ENCODE assay signal across 8 cellular contexts in genomic region chr11:126716456-126717083, GRCh38.
DNase-seq lines count a peak whose midpoint lies in the region; ATAC-seq and TF ChIP-seq lines count a peak whose summit lies in the region.

No MANE protein-coding gene starts in this region.

- no peaks in the 10 kb centered on the region for H4K20me1 ChIP-seq in neural progenitor cell (ENCODE audit: low read depth)

- peaks cover 19% of the 10 kb centered on the region for H3K27me3 Mint-ChIP-seq in activated CD4-positive, alpha-beta T cell treated with anti-CD3 and anti-CD28 coated beads for 36 hours
- H3K27me3 Mint-ChIP-seq in endothelial cell (ENCODE audit: unreplicated experiment) (no peaks in the 10 kb centered on the region), neural progenitor cell (ENCODE audit: insufficient read depth, low read depth) (peaks cover 15% of the 10 kb centered on the region)

- H3K4me3 Mint-ChIP-seq in activated CD4-positive, alpha-beta T cell treated with anti-CD3 and anti-CD28 coated beads for 36 hours = no peak overlapping the region
- H3K4me3 Mint-ChIP-seq in endothelial cell (ENCODE audit: unreplicated experiment) (no peak overlapping the region), neural progenitor cell (no peak overlapping the region)

- H3K9me3 Mint-ChIP-seq in activated CD4-positive, alpha-beta T cell treated with anti-CD3 and anti-CD28 coated beads for 36 hours (ENCODE audit: low read depth) = no peaks in the 10 kb centered on the region
- H3K9me3 Mint-ChIP-seq in endothelial cell (ENCODE audit: unreplicated experiment) (no peaks in the 10 kb centered on the region), neural progenitor cell (no peaks in the 10 kb centered on the region)

- H3K9me3 ChIP-seq in neural progenitor cell (ENCODE audit: low read depth) = no peaks in the 10 kb centered on the region

- H3K4me3 ChIP-seq in HL-60 (replicated peaks; ENCODE audit: insufficient read depth, low read length) = no peak overlapping the region
- H3K4me3 ChIP-seq in neural progenitor cell = no peak overlapping the region

- intact Hi-C loops in activated CD4-positive, alpha-beta T cell treated with anti-CD3 and anti-CD28 coated beads for 36 hours (cut with DNase I, micrococcal nuclease) = loop anchor here (1.0 to 10.0 kb wide), 4 partner anchors 272 to 629 kb away; no protein-coding TSS in a partner anchor

- no peak overlapping the region for H2AFZ ChIP-seq in neural progenitor cell (replicated peaks)

- H3K36me3 Mint-ChIP-seq in activated CD4-positive, alpha-beta T cell treated with anti-CD3 and anti-CD28 coated beads for 36 hours (ENCODE audit: low read depth) = no peaks in the 10 kb centered on the region
- no peaks in the 10 kb centered on the region for H3K36me3 Mint-ChIP-seq in endothelial cell (ENCODE audit: low read depth, unreplicated experiment)
- H3K36me3 Mint-ChIP-seq in neural progenitor cell = no peaks in the 10 kb centered on the region

- peak; percentile 36 for ATAC-seq in activated CD4-positive, alpha-beta T cell treated with anti-CD3 and anti-CD28 coated beads for 36 hours

- peaks cover 8% of the 10 kb centered on the region for H3K27me3 ChIP-seq in HL-60 (ENCODE audit: insufficient read depth, poor library complexity, severe bottlenecking)
- H3K27me3 ChIP-seq in neural progenitor cell = no peaks in the 10 kb centered on the region

- no peaks in the 10 kb centered on the region for H3F3A ChIP-seq in neural progenitor cell (ENCODE audit: low read depth)

- no peak overlapping the region for H3K9ac ChIP-seq in neural progenitor cell

- CTCF ChIA-PET in activated CD4-positive, alpha-beta T cell treated with anti-CD3 and anti-CD28 coated beads for 36 hours (lab: Charles Lee) = interaction anchor here (0.8 to 2.6 kb wide), 6 partner anchors 10 to 278 kb away, joined by 3 to 26 read pairs (median 4); no protein-coding TSS in a partner anchor

- no peak overlapping the region for H3K27ac Mint-ChIP-seq in activated CD4-positive, alpha-beta T cell treated with anti-CD3 and anti-CD28 coated beads for 36 hours
- no peak overlapping the region for H3K27ac Mint-ChIP-seq in endothelial cell (ENCODE audit: unreplicated experiment)
- peak overlapping the region; percentile 30 for H3K27ac Mint-ChIP-seq in neural progenitor cell

- H3K36me3 ChIP-seq in neural progenitor cell = no peaks in the 10 kb centered on the region

- DNase-seq in activated CD4-positive, alpha-beta T cell treated with anti-CD3 and anti-CD28 coated beads for 36 hours = peak; percentile 63
- DNase-seq in activated CD4-positive, alpha-beta T cell treated with anti-CD3 and anti-CD28 coated beads, Interleukin-2, amount 50 U/mL, for 4 hours = no peak
- DNase-seq in HL-60 (ENCODE audit: low read depth in 1 of 2, low spot score in 1 of 2) = peak in 1 of 2 experiments; percentile 30
- DNase-seq in SHP77 (lab: John Stamatoyannopoulos, UW) = peak; percentile 1 to 22
- DNase-seq in endothelial cell (ENCODE audit: low spot score) = peak; percentile 76
- peak; percentile 61 for DNase-seq in neural progenitor cell (ENCODE audit: low spot score)
- no peak for DNase-seq in ureter (ENCODE audit: low spot score)
- no peak for DNase-seq in NCI-H2107 (lab: John Stamatoyannopoulos, UW)

- H3K27ac ChIP-seq in HL-60 (replicated peaks) (no peak overlapping the region), neural progenitor cell (no peak overlapping the region)

- POLR2A ChIA-PET in activated CD4-positive, alpha-beta T cell treated with anti-CD3 and anti-CD28 coated beads for 36 hours (lab: Charles Lee) = no interaction called here

- H3K4me1 ChIP-seq in neural progenitor cell = peaks cover 3% of the 10 kb centered on the region

- no peak overlapping the region for H3K4me2 ChIP-seq in neural progenitor cell

- TF ChIP-seq CTCF in HL-60 (IDR thresholded peaks at IDR 0.05; ENCODE audit: insufficient read depth, low read length) (peak; percentile 52), endothelial cell (IDR thresholded peaks at IDR 0.05; ENCODE audit: unreplicated experiment) (peak; percentile 50), neural progenitor cell (IDR thresholded peaks at IDR 0.05) (peak; percentile 70)

- H3K4me1 Mint-ChIP-seq in activated CD4-positive, alpha-beta T cell treated with anti-CD3 and anti-CD28 coated beads for 36 hours = no peaks in the 10 kb centered on the region
- H3K4me1 Mint-ChIP-seq in endothelial cell (ENCODE audit: unreplicated experiment) (peaks cover 13% of the 10 kb centered on the region), neural progenitor cell (peaks cover 13% of the 10 kb centered on the region)

- no peaks in the 10 kb centered on the region for H3K79me2 ChIP-seq in neural progenitor cell (ENCODE audit: low read depth)

Comparison
In these comparisons a context has a peak if more than half of its experiments do, and no peak if none do; other contexts are left out.
1. DNase-seq: peak in activated CD4-positive, alpha-beta T cell treated with anti-CD3 and anti-CD28 coated beads for 36 hours (single experiment), SHP77 (2 of 2), endothelial cell (single experiment) and neural progenitor cell (single experiment); none in activated CD4-positive, alpha-beta T cell treated with anti-CD3 and anti-CD28 coated beads, Interleukin-2, amount 50 U/mL, for 4 hours (0 of 2), ureter (single experiment) and NCI-H2107 (single experiment).
2. Peak in every context shown above with its lines, with median percentiles within 50 percentile points of each other: CTCF ChIP-seq.